In genomic region chr7:25143763-25144162, GRCh38 we compare ENCODE assay signal across 33 cellular contexts.
"Had no signal": no experiment of that assay in that cellular context is flagged by ENCODE, and none has a peak within 500 bp of the region (broad histone marks: within the 10 kb centered on the region; RNA-seq: fewer than 3 reads in every experiment).

No MANE protein-coding gene starts in this region.

- ATAC-seq: activated naive CD4-positive, alpha-beta T cell treated with anti-CD3 and anti-CD28 coated beads, Interleukin-2, amount 50 U/mL, for 72 hours; activated naive CD8-positive, alpha-beta T cell treated with anti-CD3 and anti-CD28 coated beads, Interleukin-2, amount 50 U/mL, for 24 hours; activated T-cell treated with anti-CD3 and anti-CD28 coated beads, Interleukin-2, amount 50 U/mL, for 4 hours; activated T-cell treated with anti-CD3 and anti-CD28 coated beads, Interleukin-2, amount 50 U/mL, for 72 hours; activated T-helper 17 cell treated with anti-CD3 and anti-CD28 coated beads, Interleukin-2, amount 50 U/mL, for 72 hours; body of pancreas had no signal

- H3K27ac ChIP-seq: adrenal gland, ascending aorta, body of pancreas, brain microvascular endothelial cell, breast epithelium, cardiac muscle cell had no signal

- H3K27me3 ChIP-seq: adrenal gland, ascending aorta, body of pancreas, brain microvascular endothelial cell, breast epithelium, cardiac muscle cell had no signal

- H3K4me1 ChIP-seq: adrenal gland, ascending aorta, body of pancreas, breast epithelium had no signal

- FAIRE-seq: astrocyte, bronchial epithelial cell had no signal

- DNase-seq: activated effector memory CD4-positive, alpha-beta T cell treated with anti-CD3 and anti-CD28 coated beads, Interleukin-2, amount 50 U/mL, for 16 hours; activated effector memory CD4-positive, alpha-beta T cell treated with Interleukin-2 at 50 U/mL for 16 hours; activated gamma-delta T cell; activated gamma-delta T cell treated with Interleukin-2 at 50 U/mL for 16 hours; activated naive CD4-positive, alpha-beta T cell; activated naive CD4-positive, alpha-beta T cell treated with anti-CD3 and anti-CD28 coated beads for 36 hours; activated naive CD4-positive, alpha-beta T cell treated with anti-CD3 and anti-CD28 coated beads, Interleukin-2, amount 10 ng/mL, durations not matched to agents 7 days and 5 days; activated naive CD4-positive, alpha-beta T cell treated with anti-CD3 and anti-CD28 coated beads, Interleukin-2, amount 50 U/mL, for 16 hours; activated naive CD4-positive, alpha-beta T cell treated with Interleukin-2 at 50 U/mL for 16 hours; activated naive CD8-positive, alpha-beta T cell treated with anti-CD3 and anti-CD28 coated beads for 36 hours; activated naive CD8-positive, alpha-beta T cell treated with anti-CD3 and anti-CD28 coated beads, Interleukin-2, amount 10 ng/mL, durations not matched to agents 7 days and 5 days; activated naive CD8-positive, alpha-beta T cell treated with anti-CD3 and anti-CD28 coated beads, Interleukin-2, amount 50 U/mL, for 24 hours; activated T-cell treated with anti-CD3 and anti-CD28 coated beads, Interleukin-2, amount 50 U/mL, for 24 hours; activated T-cell treated with anti-CD3 and anti-CD28 coated beads, Interleukin-2, amount 50 U/mL, for 4 hours; activated T-cell treated with anti-CD3 and anti-CD28 coated beads, Interleukin-2, amount 50 U/mL, for 48 hours; activated T-cell treated with anti-CD3 and anti-CD28 coated beads, Interleukin-2, amount 50 U/mL, for 72 hours; adrenal gland; amniotic stem cell; amygdala; anterior cingulate cortex; aorta; body of pancreas; brain microvascular endothelial cell; caudate nucleus; central memory CD4-positive, alpha-beta T cell; cerebellar nuclear complex had no signal

- H3K36me3 ChIP-seq: adrenal gland, brain microvascular endothelial cell, breast epithelium, cardiac muscle cell had no signal

- H3K4me3 ChIP-seq: adrenal gland, ascending aorta, body of pancreas, breast epithelium, cardiac muscle cell had no signal

- H3K9me3 ChIP-seq: adrenal gland, ascending aorta, body of pancreas, breast epithelium had no signal
